ENCODE assay signal across 15 cellular contexts in genomic region chr7:99078416-99078815, GRCh38.
"Had no signal": no experiment of that assay in that cellular context is flagged by ENCODE, and none has a peak within 500 bp of the region (broad histone marks: within the 10 kb centered on the region; RNA-seq: fewer than 3 reads in every experiment).

No MANE protein-coding gene starts in this region.

- H3K36me3 ChIP-seq: cardiac muscle cell, vagina had no signal

- H3K27me3 ChIP-seq: cardiac muscle cell, testis, vagina had no signal

- H3K9me3 ChIP-seq: testis, vagina had no signal

- DNase-seq: activated CD4-positive, alpha-beta T cell treated with anti-CD3 and anti-CD28 coated beads for 4 hours; activated CD4-positive, alpha-beta T cell treated with anti-CD3 and anti-CD28 coated beads, Interleukin-2, amount 50 U/mL, for 48 hours; activated CD4-positive, CD25-positive, alpha-beta regulatory T cell; activated effector memory CD4-positive, alpha-beta T cell treated with Interleukin-2 at 50 U/mL for 16 hours; activated naive CD8-positive, alpha-beta T cell treated with anti-CD3 and anti-CD28 coated beads, Interleukin-2, amount 50 U/mL, for 24 hours; activated T-cell treated with anti-CD3 and anti-CD28 coated beads, Interleukin-2, amount 50 U/mL, for 48 hours; effector CD4-positive, alpha-beta T cell; kidney; stimulated activated CD8-positive, alpha-beta memory T cell treated with anti-CD3 and anti-CD28 coated beads, Interleukin-4, amount 100 ng/mL, for 48 hours; stimulated activated naive B cell treated with anti-CD40 and anti-IgM and Interleukin-4, amounts not matched to agents 10 μg/mL and 1 μg/mL and 100 μg/mL, for 72 hours; T1000; testis; trophoblast cell had no signal

- H3K27ac ChIP-seq: cardiac muscle cell, testis had no signal

- ATAC-seq: activated naive CD8-positive, alpha-beta T cell treated with anti-CD3 and anti-CD28 coated beads, Interleukin-2, amount 50 U/mL, for 24 hours had no signal

- H3K4me3 ChIP-seq: cardiac muscle cell, testis, vagina had no signal
